In genomic region chr11:72740562-72741428, GRCh38 we compare ENCODE assay signal across 10 cellular contexts. TPM values are rescaled to one million over a fixed set of nuclear protein-coding genes. Genes with fewer than 3 reads are reported as not detected.
DNase-seq lines count a peak whose midpoint lies in the region; ATAC-seq and TF ChIP-seq lines count a peak whose summit lies in the region.
"Had no signal": no experiment of that assay in that cellular context is flagged by ENCODE, and none has a peak within 500 bp of the region (broad histone marks: within the 10 kb centered on the region; RNA-seq: fewer than 3 reads in every experiment).

No MANE protein-coding gene starts in this region.

- ATAC-seq in lower lobe of right lung (no peak), GM18867 (IDR thresholded peaks at IDR 0.05; ENCODE audit: unreplicated experiment) (no peak), body of pancreas (no peak)

- intact Hi-C loops in MCF 10A (cut with micrococcal nuclease) (no loop called here), mammary epithelial cell (cut with micrococcal nuclease) (no loop called here), lower lobe of right lung (cut with DNase I) (no loop called here), transverse colon (cut with DNase I; ENCODE audit: low total_unique reads) (no loop called here), body of pancreas (cut with DNase I) (no loop called here)
- intact Hi-C loops in activated T-helper 1 cell treated with anti-CD3 and anti-CD28 coated beads, Interleukin-12 subunit alpha, Interleukin-12 subunit beta, Interleukin-2, Interleukin-4 antibody, amounts not matched to agents 30 ng/mL and 10 ng/mL and 1 ng/mL, durations not matched to agents 14 hours and 24 hours and 36 hours (cut with micrococcal nuclease): no loop called here

- no peaks in the 10 kb centered on the region for H4K20me1 ChIP-seq in mammary epithelial cell (ENCODE audit: insufficient read depth, low read length)

- H3K4me1 ChIP-seq in mammary epithelial cell (ENCODE audit: insufficient read depth, low read length): peaks cover 34% of the 10 kb centered on the region
- H3K4me1 ChIP-seq in lower lobe of right lung: peaks cover 96% of the 10 kb centered on the region
- H3K4me1 ChIP-seq in transverse colon: peaks cover 14 to 61% (median 31%) of the 10 kb centered on the region in 4 donors
- H3K4me1 ChIP-seq in body of pancreas: peaks cover 4% of the 10 kb centered on the region

- dilution Hi-C loops in mammary epithelial cell (cut with HindIII; ENCODE audit: low sequenced_read_pairs): no loop called here

- no peaks in the 10 kb centered on the region for H3K36me3 ChIP-seq in mammary epithelial cell (ENCODE audit: insufficient read depth, low read length)
- H3K36me3 ChIP-seq in lower lobe of right lung: no peaks in the 10 kb centered on the region
- no peaks in the 10 kb centered on the region for H3K36me3 ChIP-seq in transverse colon
- no peaks in the 10 kb centered on the region for H3K36me3 ChIP-seq in brain microvascular endothelial cell (replicated peaks)
- no peaks in the 10 kb centered on the region for H3K36me3 ChIP-seq in body of pancreas (replicated peaks in 1 of 2; ENCODE audit: insufficient read depth in 1 of 2, low read depth in 2 of 2)
- H3K36me3 ChIP-seq: ascending aorta had no signal

- BruUV-seq in MCF 10A (replicated peaks; lab: Mats Ljungman, UMichigan) (no TSS peak), mammary epithelial cell (replicated peaks; lab: Mats Ljungman, UMichigan) (no TSS peak)

- peak overlapping the region; percentile 33 for H3K27ac Mint-ChIP-seq in MCF 10A (ENCODE audit: low read depth, unreplicated experiment)
- H3K27ac Mint-ChIP-seq in activated T-helper 1 cell treated with anti-CD3 and anti-CD28 coated beads, Interleukin-12 subunit alpha, Interleukin-12 subunit beta, Interleukin-2, Interleukin-4 antibody, amounts not matched to agents 30 ng/mL and 10 ng/mL and 1 ng/mL, durations not matched to agents 14 hours and 24 hours and 36 hours: peak overlapping the region; percentile 73

- in situ Hi-C loops in mammary epithelial cell (cut with MboI; ENCODE audit: low sequenced_read_pairs in 2 of 2) (no loop called here), transverse colon (cut with MboI; ENCODE audit: low pct_ligation_motif_present in 1 of 4, low pct_unique_long_range_greater_than_20kb in 1 of 4, low sequenced_read_pairs in 3 of 4) (no loop called here), brain microvascular endothelial cell (cut with HindIII; ENCODE audit: low pct_ligation_motif_present, low sequenced_read_pairs) (no loop called here)

- H3K27ac ChIP-seq in mammary epithelial cell (ENCODE audit: insufficient read depth, low read depth, low read length) (no peak overlapping the region), lower lobe of right lung (peak overlapping the region; percentile 66), transverse colon (peak overlapping the region; percentile 18 to 51 (median 38)), brain microvascular endothelial cell (no peak overlapping the region), body of pancreas (no peak overlapping the region)
- H3K27ac ChIP-seq: ascending aorta had no signal

- H3K27me3 ChIP-seq in mammary epithelial cell (ENCODE audit: insufficient read depth, low read length) (no peaks in the 10 kb centered on the region), lower lobe of right lung (ENCODE audit: low read depth) (no peaks in the 10 kb centered on the region), transverse colon (no peaks in the 10 kb centered on the region), brain microvascular endothelial cell (replicated peaks) (no peaks in the 10 kb centered on the region), body of pancreas (no peaks in the 10 kb centered on the region)
- H3K27me3 ChIP-seq: ascending aorta had no signal

- CTCF ChIA-PET in MCF 10A (lab: Yijun Ruan, JAX) (interaction anchor here (0.6 to 2.6 kb wide), 5 partner anchors 10 to 326 kb away, joined by 3 to 7 read pairs (median 5); partner anchors contain the start of gene STARD10), mammary epithelial cell (lab: Charles Lee; ENCODE audit: low non-redundant PET) (no interaction called here)

- H3K27me3 Mint-ChIP-seq in MCF 10A (ENCODE audit: insufficient read depth, unreplicated experiment): no peaks in the 10 kb centered on the region
- no peaks in the 10 kb centered on the region for H3K27me3 Mint-ChIP-seq in activated T-helper 1 cell treated with anti-CD3 and anti-CD28 coated beads, Interleukin-12 subunit alpha, Interleukin-12 subunit beta, Interleukin-2, Interleukin-4 antibody, amounts not matched to agents 30 ng/mL and 10 ng/mL and 1 ng/mL, durations not matched to agents 14 hours and 24 hours and 36 hours (ENCODE audit: insufficient read depth)

- no peak overlapping the region for H3K4me3 ChIP-seq in mammary epithelial cell (replicated peaks in 1 of 3; ENCODE audit: insufficient read depth in 1 of 3, low read depth in 2 of 3, low read length in 3 of 3)
- H3K4me3 ChIP-seq in lower lobe of right lung: peak overlapping the region; percentile 4
- H3K4me3 ChIP-seq in transverse colon: no peak overlapping the region
- H3K4me3 ChIP-seq in brain microvascular endothelial cell (ENCODE audit: low read depth, low read length): no peak overlapping the region
- H3K4me3 ChIP-seq in body of pancreas: no peak overlapping the region
- H3K4me3 ChIP-seq: ascending aorta had no signal

- H3K4me3 Mint-ChIP-seq in MCF 10A (ENCODE audit: unreplicated experiment): no peak overlapping the region
- H3K4me3 Mint-ChIP-seq in activated T-helper 1 cell treated with anti-CD3 and anti-CD28 coated beads, Interleukin-12 subunit alpha, Interleukin-12 subunit beta, Interleukin-2, Interleukin-4 antibody, amounts not matched to agents 30 ng/mL and 10 ng/mL and 1 ng/mL, durations not matched to agents 14 hours and 24 hours and 36 hours: no peak overlapping the region

- H2AFZ ChIP-seq in mammary epithelial cell (ENCODE audit: low read depth, low read length): no peak overlapping the region

- TF ChIP-seq POLR2A in transverse colon (IDR thresholded peaks at IDR 0.05) (no peak), body of pancreas (IDR thresholded peaks at IDR 0.05) (no peak)

- TF ChIP-seq CTCF in MCF 10A (IDR thresholded peaks at IDR 0.05; ENCODE audit: unreplicated experiment): no peak
- TF ChIP-seq CTCF in mammary epithelial cell (conservative IDR thresholded peaks at IDR 0.05 in 1 of 2, IDR thresholded peaks at IDR 0.05 in 1 of 2; ENCODE audit: extremely low read depth in 1 of 2, insufficient read depth in 1 of 2, low read depth in 1 of 2, low read length in 2 of 2): no peak
- TF ChIP-seq CTCF in lower lobe of right lung (IDR thresholded peaks at IDR 0.05): no peak
- TF ChIP-seq CTCF in transverse colon (IDR thresholded peaks at IDR 0.05): no peak
- no peak for TF ChIP-seq CTCF in brain microvascular endothelial cell (IDR thresholded peaks at IDR 0.05; ENCODE audit: low read depth, low read length, missing control alignments)
- TF ChIP-seq CTCF in body of pancreas (IDR thresholded peaks at IDR 0.05): no peak

- H3K9me3 ChIP-seq in mammary epithelial cell (replicated peaks; ENCODE audit: insufficient read depth, low read length): no peaks in the 10 kb centered on the region
- H3K9me3 ChIP-seq in lower lobe of right lung: no peaks in the 10 kb centered on the region
- no peaks in the 10 kb centered on the region for H3K9me3 ChIP-seq in transverse colon
- H3K9me3 ChIP-seq in body of pancreas: no peaks in the 10 kb centered on the region
- H3K9me3 ChIP-seq: ascending aorta had no signal

- no peak for DNase-seq in MCF 10A (ENCODE audit: unreplicated experiment)
- no peak for DNase-seq in mammary epithelial cell
- DNase-seq in activated T-helper 1 cell treated with anti-CD3 and anti-CD28 coated beads, Interleukin-12 subunit alpha, Interleukin-12 subunit beta, Interleukin-2, Interleukin-4 antibody, amounts not matched to agents 30 ng/mL and 10 ng/mL and 1 ng/mL, durations not matched to agents 14 hours and 24 hours and 36 hours (ENCODE audit: low spot score): no peak
- DNase-seq in lower lobe of right lung: no peak
- peak; percentile 8 for DNase-seq in transverse colon
- DNase-seq in brain microvascular endothelial cell: no peak
- no peak for DNase-seq in body of pancreas
- DNase-seq: activated CD4-positive, CD25-positive, alpha-beta regulatory T cell had no signal

- no peaks in the 10 kb centered on the region for H3K9me3 Mint-ChIP-seq in MCF 10A (ENCODE audit: unreplicated experiment)
- no peaks in the 10 kb centered on the region for H3K9me3 Mint-ChIP-seq in activated T-helper 1 cell treated with anti-CD3 and anti-CD28 coated beads, Interleukin-12 subunit alpha, Interleukin-12 subunit beta, Interleukin-2, Interleukin-4 antibody, amounts not matched to agents 30 ng/mL and 10 ng/mL and 1 ng/mL, durations not matched to agents 14 hours and 24 hours and 36 hours

- peaks cover 55% of the 10 kb centered on the region for H3K4me1 Mint-ChIP-seq in MCF 10A (ENCODE audit: insufficient read depth, unreplicated experiment)
- peaks cover 59% of the 10 kb centered on the region for H3K4me1 Mint-ChIP-seq in activated T-helper 1 cell treated with anti-CD3 and anti-CD28 coated beads, Interleukin-12 subunit alpha, Interleukin-12 subunit beta, Interleukin-2, Interleukin-4 antibody, amounts not matched to agents 30 ng/mL and 10 ng/mL and 1 ng/mL, durations not matched to agents 14 hours and 24 hours and 36 hours (ENCODE audit: low read depth)

- WGBS in mammary epithelial cell (ENCODE audit: low coverage, missing lambda C conversion rate): 100% methylated on average over 3 of the region's 10 CpGs
- 20 to 69% methylated on average over 1 to 10 of the region's 10 CpGs for WGBS in transverse colon (ENCODE audit: low coverage in 1 of 2), 2 donors
- WGBS in body of pancreas, 2 donors: 66 to 67% methylated on average over 9 to 10 of the region's 10 CpGs

- no peak overlapping the region for H3K9ac ChIP-seq in mammary epithelial cell (ENCODE audit: insufficient read depth, low read length)

- POLR2A ChIA-PET in MCF 10A (lab: Yijun Ruan, JAX): interaction anchor here (0.8 kb wide), 1 partner anchor 10 kb away, joined by 3 read pairs; no protein-coding TSS in a partner anchor

- no peak overlapping the region for H3K4me2 ChIP-seq in mammary epithelial cell (ENCODE audit: insufficient read depth, low read depth, low read length)

- no peak for TF ChIP-seq EP300 in transverse colon (IDR thresholded peaks at IDR 0.05; ENCODE audit: low read depth)

- H3K79me2 ChIP-seq in mammary epithelial cell (ENCODE audit: insufficient read depth, low read length): peaks cover 63% of the 10 kb centered on the region

- peaks cover 2% of the 10 kb centered on the region for H3K36me3 Mint-ChIP-seq in MCF 10A (ENCODE audit: insufficient read depth, unreplicated experiment)
- H3K36me3 Mint-ChIP-seq in activated T-helper 1 cell treated with anti-CD3 and anti-CD28 coated beads, Interleukin-12 subunit alpha, Interleukin-12 subunit beta, Interleukin-2, Interleukin-4 antibody, amounts not matched to agents 30 ng/mL and 10 ng/mL and 1 ng/mL, durations not matched to agents 14 hours and 24 hours and 36 hours (ENCODE audit: low read depth): peaks cover 5% of the 10 kb centered on the region

RNA-seq across cellular contexts. Expression of gene ARAP1, which starts 11.4 kb away (rescaled TPM):
- total RNA-seq in MCF 10A (2022) (47.0 and 47.6 TPM in 2 replicates), mammary epithelial cell (10 to 100 TPM; 56.8 to 78.3 TPM), lower lobe of right lung (276 TPM), transverse colon (100 to 1,000 TPM in 3 of 4 donors, 10 to 100 TPM in 1; 99.4 to 233 (median 108) TPM), body of pancreas (100 to 1,000 TPM in 1 of 2 donors, 10 to 100 TPM in 1; 63.3 to 208 TPM)
- 51.9 TPM for polyA plus RNA-seq in mammary epithelial cell
- 274 TPM for polyA minus RNA-seq in mammary epithelial cell
- 78.8 and 88.6 TPM in 2 replicates for total RNA-seq in activated T-helper 1 cell treated with anti-CD3 and anti-CD28 coated beads, Interleukin-12 subunit alpha, Interleukin-12 subunit beta, Interleukin-2, Interleukin-4 antibody, amounts not matched to agents 30 ng/mL and 10 ng/mL and 1 ng/mL, durations not matched to agents 14 hours and 24 hours and 36 hours

RNA-seq across cellular contexts. Expression of gene STARD10, which starts 53.1 kb away (rescaled TPM):
- 10.6 and 16.9 TPM in 2 replicates for total RNA-seq in MCF 10A (2022)
- total RNA-seq in mammary epithelial cell: 10 to 100 TPM; 32.8 to 63.0 TPM
- 73.7 TPM for polyA plus RNA-seq in mammary epithelial cell
- 67.3 TPM for polyA minus RNA-seq in mammary epithelial cell
- total RNA-seq in activated T-helper 1 cell treated with anti-CD3 and anti-CD28 coated beads, Interleukin-12 subunit alpha, Interleukin-12 subunit beta, Interleukin-2, Interleukin-4 antibody, amounts not matched to agents 30 ng/mL and 10 ng/mL and 1 ng/mL, durations not matched to agents 14 hours and 24 hours and 36 hours: 19.8 and 23.9 TPM in 2 replicates
- 126 TPM for total RNA-seq in lower lobe of right lung
- total RNA-seq in transverse colon: 100 to 1,000 TPM in 3 of 4 donors, 10 to 100 TPM in 1; 82.7 to 714 (median 225) TPM
- 100 to 1,000 TPM; 122 to 209 TPM for total RNA-seq in body of pancreas

Comparison
In these comparisons a context has a peak if more than half of its experiments do, and no peak if none do; other contexts are left out.
1. H3K27ac ChIP-seq: peak in lower lobe of right lung (single experiment) and transverse colon (4 of 4); none in mammary epithelial cell (single experiment), brain microvascular endothelial cell (single experiment) and body of pancreas (0 of 4).